In the genomic region with DNA sequence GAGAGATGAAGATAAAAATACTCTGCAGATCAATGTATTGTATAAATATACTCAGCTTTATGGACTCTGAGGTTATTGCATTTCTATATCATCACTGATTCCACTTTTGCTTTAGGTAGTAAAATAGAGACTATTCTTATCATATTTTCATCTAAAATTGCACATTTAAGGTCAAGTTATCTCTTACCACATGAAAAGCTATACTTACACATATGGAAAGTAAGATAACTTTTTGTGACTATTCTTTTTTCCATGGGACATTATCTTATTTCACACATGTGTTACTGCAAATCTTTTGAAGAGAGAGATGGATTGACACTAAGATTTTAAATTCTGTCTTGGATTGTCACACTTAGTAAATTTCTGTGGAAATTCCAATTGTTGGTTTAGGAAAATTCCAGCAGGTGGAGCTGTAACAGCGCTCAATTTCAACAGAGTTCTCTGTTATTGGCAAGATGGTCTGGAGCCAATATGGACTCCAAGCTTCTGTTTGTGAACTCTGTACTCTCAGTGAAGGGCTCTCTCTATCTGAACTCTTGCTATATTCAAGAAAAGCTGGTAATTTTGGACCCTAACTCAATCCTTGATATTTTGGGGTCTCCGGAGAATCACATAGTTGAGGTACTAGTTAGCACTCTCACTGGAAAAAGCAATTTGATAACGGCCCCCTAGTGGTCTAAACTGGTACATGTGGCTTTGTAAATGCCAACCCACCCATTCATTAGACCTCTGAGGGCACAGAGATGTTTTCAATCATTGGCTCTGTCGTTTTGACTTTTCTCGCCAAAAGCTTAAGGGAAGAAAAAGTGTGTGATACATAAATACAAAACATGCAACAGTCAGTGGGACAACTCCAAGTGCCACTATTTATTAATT, we compare ENCODE assay signal across 9 cellular contexts.
DNase-seq lines count a peak whose midpoint lies in the region; ATAC-seq and TF ChIP-seq lines count a peak whose summit lies in the region.
"Had no signal": no experiment of that assay in that cellular context is flagged by ENCODE, and none has a peak within 500 bp of the region (broad histone marks: within the 10 kb centered on the region; RNA-seq: fewer than 3 reads in every experiment).

No MANE protein-coding gene starts in this region.

- peak; percentile 91 for ATAC-seq in GM21576 (IDR thresholded peaks at IDR 0.05; ENCODE audit: unreplicated experiment)
- ATAC-seq in activated T-cell treated with anti-CD3 and anti-CD28 coated beads, Interleukin-2, amount 50 U/mL, for 4 hours: peak; percentile 87 to 88
- ATAC-seq in omental fat pad (ENCODE audit: low FRiP score): peak; percentile 79
- peak; percentile 91 for ATAC-seq in upper lobe of right lung

- no peak overlapping the region for H3K4me3 ChIP-seq in upper lobe of right lung
- H3K4me3 ChIP-seq: skin epidermis had no signal

- peak; percentile 75 for DNase-seq in EL
- DNase-seq in HuH-7 (ENCODE audit: low spot score): peak; percentile 28
- peak; percentile 91 for DNase-seq in OCI-M1 (lab: John Stamatoyannopoulos, UW)
- peak; percentile 54 for DNase-seq in activated T-cell treated with anti-CD3 and anti-CD28 coated beads, Interleukin-2, amount 50 U/mL, for 4 hours
- peak; percentile 76 for DNase-seq in fibroblast of the conjunctiva (ENCODE audit: low read depth)
- peak; percentile 44 for DNase-seq in omental fat pad (ENCODE audit: low spot score)
- no peak for DNase-seq in upper lobe of right lung

- no peaks in the 10 kb centered on the region for H3K27me3 Mint-ChIP-seq in activated T-cell treated with anti-CD3 and anti-CD28 coated beads, Interleukin-2, amount 50 U/mL, for 4 hours (ENCODE audit: low read depth)

- peak in 2 of 3 donors; percentile 65 to 93 for TF ChIP-seq CTCF in omental fat pad (IDR thresholded peaks at IDR 0.05)
- peak; percentile 84 for TF ChIP-seq CTCF in upper lobe of right lung (IDR thresholded peaks at IDR 0.05)

- H3K36me3 Mint-ChIP-seq in activated T-cell treated with anti-CD3 and anti-CD28 coated beads, Interleukin-2, amount 50 U/mL, for 4 hours (ENCODE audit: insufficient read depth): no peaks in the 10 kb centered on the region

- peaks cover 9% of the 10 kb centered on the region for H3K4me1 Mint-ChIP-seq in activated T-cell treated with anti-CD3 and anti-CD28 coated beads, Interleukin-2, amount 50 U/mL, for 4 hours (ENCODE audit: low read depth)

- H3K36me3 ChIP-seq in upper lobe of right lung: no peaks in the 10 kb centered on the region

- no peaks in the 10 kb centered on the region for H3K9me3 Mint-ChIP-seq in activated T-cell treated with anti-CD3 and anti-CD28 coated beads, Interleukin-2, amount 50 U/mL, for 4 hours

- peaks cover 3% of the 10 kb centered on the region for H3K4me1 ChIP-seq in upper lobe of right lung

- no peak overlapping the region for H3K27ac ChIP-seq in upper lobe of right lung
- H3K27ac ChIP-seq: skin epidermis had no signal

- no peaks in the 10 kb centered on the region for H3K9me3 ChIP-seq in upper lobe of right lung

- peak overlapping the region; percentile 71 for H3K4me3 Mint-ChIP-seq in activated T-cell treated with anti-CD3 and anti-CD28 coated beads, Interleukin-2, amount 50 U/mL, for 4 hours

- intact Hi-C loops in upper lobe of right lung (cut with DNase I): loop anchor here (10.0 kb wide), 1 partner anchor 797 kb away; no protein-coding TSS in a partner anchor

- no peaks in the 10 kb centered on the region for H3K27me3 ChIP-seq in upper lobe of right lung
